ENCODE assay signal across 8 cellular contexts in genomic region chr17:4143563-4144410, GRCh38. TPM values are rescaled to one million over a fixed set of nuclear protein-coding genes. Genes with fewer than 3 reads are reported as not detected.
A peak's percentile ranks its signal among the peaks of the same experiment; 100 is the strongest.
DNase-seq lines count a peak whose midpoint lies in the region; TF ChIP-seq lines count a peak whose summit lies in the region.

No MANE protein-coding gene starts in this region.

- H3K27me3 Mint-ChIP-seq in neural progenitor cell (ENCODE audit: insufficient read depth, low read depth): peaks cover 2% of the 10 kb centered on the region

- H3K4me3 ChIP-seq in HAP-1 (peak overlapping the region; percentile 77), MM.1S (ENCODE audit: low read length) (peak overlapping the region; percentile 83), SJCRH30 (peak overlapping the region; percentile 69), neural progenitor cell (peak overlapping the region; percentile 94), stomach (peak overlapping the region; percentile 99 to 100 (median 100))

- TF ChIP-seq EP300 in stomach (IDR thresholded peaks at IDR 0.05): no peak

- H3K27me3 ChIP-seq in HAP-1 (ENCODE audit: low read depth) (no peaks in the 10 kb centered on the region), MM.1S (replicated peaks; ENCODE audit: insufficient read depth, low read length) (no peaks in the 10 kb centered on the region), SJCRH30 (no peaks in the 10 kb centered on the region), neural progenitor cell (no peaks in the 10 kb centered on the region), stomach (no peaks in the 10 kb centered on the region)

- no peaks in the 10 kb centered on the region for H3K36me3 Mint-ChIP-seq in neural progenitor cell

- H3K4me1 ChIP-seq in ES-I3 (ENCODE audit: insufficient read depth, low read length) (peaks cover 8% of the 10 kb centered on the region), HAP-1 (peaks cover 7% of the 10 kb centered on the region), MM.1S (ENCODE audit: low read length) (peaks cover 14% of the 10 kb centered on the region), SJCRH30 (0 out of 2 replicates have a peak, but pooled peaks cover 2% of the 10 kb centered on the region), neural progenitor cell (peaks cover 8% of the 10 kb centered on the region), stomach (peaks cover 37 to 51% (median 46%) of the 10 kb centered on the region in 4 donors)

- peak; percentile 85 to 91 for DNase-seq in HAP-1 (ENCODE audit: low spot score in 2 of 2)
- peak; percentile 93 for DNase-seq in MM.1S
- DNase-seq in SJCRH30: peak; percentile 84 to 87
- peak; percentile 69 to 89 (median 78) for DNase-seq in activated naive CD4-positive, alpha-beta T cell (lab: John Stamatoyannopoulos, UW)
- peak; percentile 89 for DNase-seq in foreskin melanocyte
- peak; percentile 97 for DNase-seq in neural progenitor cell (ENCODE audit: low spot score)
- peak; percentile 93 for DNase-seq in stomach

- no peaks in the 10 kb centered on the region for H3K36me3 ChIP-seq in ES-I3 (ENCODE audit: insufficient read depth, low read length)
- H3K36me3 ChIP-seq in HAP-1 (replicated peaks): peaks cover 11% of the 10 kb centered on the region
- H3K36me3 ChIP-seq in MM.1S (replicated peaks; ENCODE audit: insufficient read depth, low read length): 0 out of 2 replicates have a peak, but pooled peaks cover 3% of the 10 kb centered on the region
- H3K36me3 ChIP-seq in SJCRH30: no peaks in the 10 kb centered on the region
- no peaks in the 10 kb centered on the region for H3K36me3 ChIP-seq in neural progenitor cell
- H3K36me3 ChIP-seq in stomach: peaks cover 0 to 10% (median 3%) of the 10 kb centered on the region in 4 donors

- TF ChIP-seq POLR2A in stomach (IDR thresholded peaks at IDR 0.05): peak in 1 of 4 donors; percentile 78

- no peaks in the 10 kb centered on the region for H3K9me3 Mint-ChIP-seq in neural progenitor cell

- H3F3A ChIP-seq in MM.1S (ENCODE audit: insufficient read depth, low read length) (peaks cover 14% of the 10 kb centered on the region), neural progenitor cell (ENCODE audit: low read depth) (peaks cover 10% of the 10 kb centered on the region)

- H3K9me3 ChIP-seq in ES-I3 (ENCODE audit: control insufficient read depth, insufficient read depth, low read length) (no peaks in the 10 kb centered on the region), HAP-1 (no peaks in the 10 kb centered on the region), MM.1S (replicated peaks; ENCODE audit: insufficient read depth, low read length) (no peaks in the 10 kb centered on the region), SJCRH30 (replicated peaks) (no peaks in the 10 kb centered on the region), neural progenitor cell (ENCODE audit: low read depth) (no peaks in the 10 kb centered on the region), stomach (no peaks in the 10 kb centered on the region)

- WGBS in stomach, 5 donors: 0 to 1% (median 1%) methylated on average over 52 to 69 of the region's 69 CpGs

- H3K9me2 ChIP-seq in MM.1S (replicated peaks; ENCODE audit: insufficient read depth, low read length): no peaks in the 10 kb centered on the region

- intact Hi-C loops in stomach (cut with DNase I; ENCODE audit: low total_unique reads): no loop called here

- H4K20me1 ChIP-seq in MM.1S (ENCODE audit: insufficient read depth, low read length) (no peaks in the 10 kb centered on the region; the same call in none of the 2 replicates), neural progenitor cell (ENCODE audit: low read depth) (peaks cover 12% of the 10 kb centered on the region)

- H3K9ac ChIP-seq in ES-I3 (ENCODE audit: low read depth, low read length) (peak overlapping the region; percentile 97), MM.1S (ENCODE audit: low read length) (peak overlapping the region; percentile 96), neural progenitor cell (peak overlapping the region; percentile 83)

- TF ChIP-seq CTCF in MM.1S (IDR thresholded peaks at IDR 0.05; ENCODE audit: low read length) (no peak), neural progenitor cell (IDR thresholded peaks at IDR 0.05) (no peak), stomach (IDR thresholded peaks at IDR 0.05) (no peak)

- H3K4me3 Mint-ChIP-seq in neural progenitor cell: peak overlapping the region; percentile 97

- in situ Hi-C loops in HAP-1 (cut with MboI; ENCODE audit: low sequenced_read_pairs): no loop called here

- H3K4me1 Mint-ChIP-seq in neural progenitor cell: peaks cover 15% of the 10 kb centered on the region

- H3K4me2 ChIP-seq in MM.1S (ENCODE audit: low read depth, low read length) (peak overlapping the region; percentile 83), neural progenitor cell (peak overlapping the region; percentile 70)

- H3K27ac Mint-ChIP-seq in neural progenitor cell: peak overlapping the region; percentile 99

- peaks cover 46% of the 10 kb centered on the region for H3K79me2 ChIP-seq in MM.1S (ENCODE audit: low read length)
- H3K79me2 ChIP-seq in neural progenitor cell (ENCODE audit: low read depth): peaks cover 40% of the 10 kb centered on the region

- H2AFZ ChIP-seq in MM.1S (ENCODE audit: low read length) (peak overlapping the region; percentile 70), neural progenitor cell (replicated peaks) (peak overlapping the region; percentile 52)

- H3K27ac ChIP-seq in MM.1S (ENCODE audit: low read length): peak overlapping the region; percentile 92
- H3K27ac ChIP-seq in SJCRH30: peak overlapping the region; percentile 70
- peak overlapping the region; percentile 97 for H3K27ac ChIP-seq in neural progenitor cell
- peak overlapping the region; percentile 95 to 100 (median 100) for H3K27ac ChIP-seq in stomach

RNA-seq across cellular contexts. Expression of gene CYB5D2, which starts 0.8 kb away (rescaled TPM):
- total RNA-seq in SJCRH30 (2014; rRNA removed; shearing (Covaris generic)): 3.0 and 3.2 TPM in 2 replicates
- total RNA-seq in neural progenitor cell (ENCODE audit: low replicate concordance) (7.4 and 22.5 TPM in 2 replicates), stomach (10 to 100 TPM in 4 of 5 donors, 1 to 10 TPM in 1; 1.8 to 32.4 (median 15.4) TPM)
- polyA plus RNA-seq in stomach: 10 to 100 TPM; 14.9 to 17.4 (median 16.5) TPM

RNA-seq across cellular contexts. Expression of gene ZZEF1, which starts 1.0 kb away (rescaled TPM):
- 13.2 and 17.4 TPM in 2 replicates for total RNA-seq in SJCRH30 (2014; rRNA removed; shearing (Covaris generic))
- total RNA-seq in neural progenitor cell (ENCODE audit: low replicate concordance) (10.8 and 17.3 TPM in 2 replicates), stomach (100 to 1,000 TPM in 4 of 5 donors, 10 to 100 TPM in 1; 87.9 to 242 (median 171) TPM)
- polyA plus RNA-seq in stomach: 1 to 10 TPM; 4.4 to 6.6 (median 5.5) TPM

Comparison
In these comparisons a context has a peak if more than half of its experiments do, and no peak if none do; other contexts are left out.
1. Peak in every context shown above with its lines: DNase-seq, H3K4me3 ChIP-seq and H3K27ac ChIP-seq.